In genomic region chr2:49278141-49278540, GRCh38 we compare ENCODE assay signal across 31 cellular contexts.
"Had no signal": no experiment of that assay in that cellular context is flagged by ENCODE, and none has a peak within 500 bp of the region (broad histone marks: within the 10 kb centered on the region; RNA-seq: fewer than 3 reads in every experiment).

No MANE protein-coding gene starts in this region.

- H3K27me3 ChIP-seq: adrenal gland had no signal

- H3K4me3 ChIP-seq: adrenal gland had no signal

- H3K27ac ChIP-seq: adrenal gland, RWPE1, VCaP had no signal

- DNase-seq: activated B cell treated with CpG ODN at 0.5 μM for 24 hours; activated CD4-positive, alpha-beta memory T cell treated with anti-CD3 and anti-CD28 coated beads for 36 hours; activated CD4-positive, alpha-beta T cell treated with anti-CD3 and anti-CD28 coated beads for 4 hours; activated CD4-positive, alpha-beta T cell treated with anti-CD3 and anti-CD28 coated beads, Interleukin-2, amount 50 U/mL, for 1 hour; activated CD4-positive, CD25-positive, alpha-beta regulatory T cell treated with anti-CD3 and anti-CD28 coated beads, Interleukin-2, amount 50 U/mL, for 72 hours; activated CD8-positive, alpha-beta memory T cell treated with anti-CD3 and anti-CD28 coated beads, Interleukin-2, amount 50 U/mL, for 4 hours; activated gamma-delta T cell treated with Interleukin-2 at 50 U/mL for 16 hours; activated naive CD4-positive, alpha-beta T cell treated with anti-CD3 and anti-CD28 coated beads for 36 hours; activated T-cell treated with anti-CD3 and anti-CD28 coated beads for 4 hours; activated T-cell treated with anti-CD3 and anti-CD28 coated beads, Interleukin-2, amount 50 U/mL, for 4 hours; adrenal gland; NCI-H1105; NCI-H1417 treated with DMSO at 0.1 percent for 48 hours; NCI-H187 treated with DMSO at 0.1 percent for 48 hours; NCI-H2081; NCI-H2171 treated with DMSO at 0.1 percent for 48 hours; NCI-H2227 treated with DMSO at 0.1 percent for 48 hours; NCI-H446; NCI-H510A treated with DMSO at 0.1 percent for 48 hours; NCI-H526 treated with DMSO at 0.1 percent for 48 hours; NCI-H774; SIG-M5; T-helper 1 cell; T-helper 2 cell; T-helper 9 cell had no signal

- ATAC-seq: activated naive CD4-positive, alpha-beta T cell treated with anti-CD3 and anti-CD28 coated beads, Interleukin-2, amount 50 U/mL, for 72 hours; activated T-cell treated with anti-CD3 and anti-CD28 coated beads, Interleukin-2, amount 50 U/mL, for 4 hours; Panc1; Right ventricle myocardium inferior; SK-N-SH treated with all-trans-retinoic acid at 6 μM for 48 hours had no signal
